11 cellular contexts compared by ENCODE assay signal in genomic region chr5:86175224-86175623, GRCh38.
DNase-seq lines count a peak whose midpoint lies in the region; ATAC-seq and TF ChIP-seq lines count a peak whose summit lies in the region.
"Had no signal": no experiment of that assay in that cellular context is flagged by ENCODE, and none has a peak within 500 bp of the region (broad histone marks: within the 10 kb centered on the region; RNA-seq: fewer than 3 reads in every experiment).

No MANE protein-coding gene starts in this region.

- DNase-seq in activated T-cell treated with anti-CD3 and anti-CD28 coated beads, Interleukin-2, amount 50 U/mL, for 72 hours, result peak; percentile 3 to 4
- no peak for DNase-seq in activated T-cell treated with anti-CD3 and anti-CD28 coated beads, Interleukin-2, amount 50 U/mL, for 24 hours
- DNase-seq in stimulated activated naive B cell treated with anti-CD40 and anti-IgM and Interleukin-4, amounts not matched to agents 10 μg/mL and 1 μg/mL and 100 μg/mL, for 72 hours, result no peak
- DNase-seq in Karpas-422, result no peak
- DNase-seq in lower leg skin (ENCODE audit: low spot score in 2 of 2), result no peak
- DNase-seq in GM03348 (ENCODE audit: low spot score), result no peak
- DNase-seq: cerebellar nuclear complex, foreskin melanocyte, midbrain had no signal

- TF ChIP-seq CTCF in lower leg skin (IDR thresholded peaks at IDR 0.05), result no peak

- H3K4me3 ChIP-seq in Karpas-422 (ENCODE audit: low read length), result no peak overlapping the region
- H3K4me3 ChIP-seq in lower leg skin (ENCODE audit: low read depth, poor library complexity, severe bottlenecking), result no peak overlapping the region

- no peaks in the 10 kb centered on the region for H4K20me1 ChIP-seq in Karpas-422 (ENCODE audit: insufficient read depth, low read depth, low read length)

- H3K9me3 ChIP-seq in Karpas-422 (ENCODE audit: low read length), result peaks cover 31% of the 10 kb centered on the region

- H3K27ac ChIP-seq in Karpas-422 (ENCODE audit: low read length), result no peak overlapping the region

- peaks cover 0 to 1% of the 10 kb centered on the region in 2 donors for H3K9me3 Mint-ChIP-seq in activated T-cell treated with anti-CD3 and anti-CD28 coated beads, Interleukin-2, amount 50 U/mL, for 72 hours
- no peaks in the 10 kb centered on the region for H3K9me3 Mint-ChIP-seq in activated T-cell treated with anti-CD3 and anti-CD28 coated beads, Interleukin-2, amount 50 U/mL, for 24 hours
- H3K9me3 Mint-ChIP-seq in stimulated activated naive B cell treated with anti-CD40 and anti-IgM and Interleukin-4, amounts not matched to agents 10 μg/mL and 1 μg/mL and 100 μg/mL, for 72 hours, result no peaks in the 10 kb centered on the region

- H3K4me1 ChIP-seq in Karpas-422 (ENCODE audit: low read length), result no peaks in the 10 kb centered on the region

- H3K9ac ChIP-seq in Karpas-422 (ENCODE audit: low read length), result no peak overlapping the region

- H3K9me2 ChIP-seq in Karpas-422 (replicated peaks; ENCODE audit: insufficient read depth, low read length), result no peaks in the 10 kb centered on the region

- no peaks in the 10 kb centered on the region for H3K36me3 ChIP-seq in Karpas-422 (ENCODE audit: insufficient read depth, low read length)

- H3K27ac Mint-ChIP-seq in activated T-cell treated with anti-CD3 and anti-CD28 coated beads, Interleukin-2, amount 50 U/mL, for 72 hours, result no peak overlapping the region
- H3K27ac Mint-ChIP-seq in activated T-cell treated with anti-CD3 and anti-CD28 coated beads, Interleukin-2, amount 50 U/mL, for 24 hours, result no peak overlapping the region
- no peak overlapping the region for H3K27ac Mint-ChIP-seq in stimulated activated naive B cell treated with anti-CD40 and anti-IgM and Interleukin-4, amounts not matched to agents 10 μg/mL and 1 μg/mL and 100 μg/mL, for 72 hours

- H3K36me3 Mint-ChIP-seq in activated T-cell treated with anti-CD3 and anti-CD28 coated beads, Interleukin-2, amount 50 U/mL, for 72 hours (ENCODE audit: insufficient read depth in 2 of 2), result no peaks in the 10 kb centered on the region
- no peaks in the 10 kb centered on the region for H3K36me3 Mint-ChIP-seq in activated T-cell treated with anti-CD3 and anti-CD28 coated beads, Interleukin-2, amount 50 U/mL, for 24 hours (ENCODE audit: low read depth)
- H3K36me3 Mint-ChIP-seq in stimulated activated naive B cell treated with anti-CD40 and anti-IgM and Interleukin-4, amounts not matched to agents 10 μg/mL and 1 μg/mL and 100 μg/mL, for 72 hours, result no peaks in the 10 kb centered on the region

- intact Hi-C loops in lower leg skin (cut with DNase I; ENCODE audit: low total_unique reads), result no loop called here

- ATAC-seq in activated T-cell treated with anti-CD3 and anti-CD28 coated beads, Interleukin-2, amount 50 U/mL, for 72 hours (replicated peaks in 1 of 2), result peak; percentile 81 to 83
- ATAC-seq in HG02763 (IDR thresholded peaks at IDR 0.05; ENCODE audit: unreplicated experiment) (peak; percentile 74), HG03521 (IDR thresholded peaks at IDR 0.05; ENCODE audit: unreplicated experiment) (peak; percentile 88)
- ATAC-seq in stimulated activated naive B cell treated with anti-CD40 and anti-IgM and Interleukin-4, amounts not matched to agents 10 μg/mL and 1 μg/mL and 100 μg/mL, for 72 hours (replicated peaks), result peak; percentile 33 to 71

- no peak overlapping the region for H3K4me2 ChIP-seq in Karpas-422 (ENCODE audit: low read depth, low read length, poor library complexity, severe bottlenecking)

- no peak overlapping the region for H2AFZ ChIP-seq in Karpas-422 (ENCODE audit: low read length)

- no peaks in the 10 kb centered on the region for H3K79me2 ChIP-seq in Karpas-422 (ENCODE audit: low read length)

- no peaks in the 10 kb centered on the region for H3K4me1 Mint-ChIP-seq in activated T-cell treated with anti-CD3 and anti-CD28 coated beads, Interleukin-2, amount 50 U/mL, for 72 hours (ENCODE audit: low read depth)
- H3K4me1 Mint-ChIP-seq in activated T-cell treated with anti-CD3 and anti-CD28 coated beads, Interleukin-2, amount 50 U/mL, for 24 hours (ENCODE audit: low read depth), result no peaks in the 10 kb centered on the region
- H3K4me1 Mint-ChIP-seq in stimulated activated naive B cell treated with anti-CD40 and anti-IgM and Interleukin-4, amounts not matched to agents 10 μg/mL and 1 μg/mL and 100 μg/mL, for 72 hours, result no peaks in the 10 kb centered on the region

- H3K4me3 Mint-ChIP-seq in activated T-cell treated with anti-CD3 and anti-CD28 coated beads, Interleukin-2, amount 50 U/mL, for 72 hours, result no peak overlapping the region
- no peak overlapping the region for H3K4me3 Mint-ChIP-seq in activated T-cell treated with anti-CD3 and anti-CD28 coated beads, Interleukin-2, amount 50 U/mL, for 24 hours
- no peak overlapping the region for H3K4me3 Mint-ChIP-seq in stimulated activated naive B cell treated with anti-CD40 and anti-IgM and Interleukin-4, amounts not matched to agents 10 μg/mL and 1 μg/mL and 100 μg/mL, for 72 hours

- no peaks in the 10 kb centered on the region for H3K27me3 Mint-ChIP-seq in activated T-cell treated with anti-CD3 and anti-CD28 coated beads, Interleukin-2, amount 50 U/mL, for 72 hours (ENCODE audit: low read depth)
- H3K27me3 Mint-ChIP-seq in activated T-cell treated with anti-CD3 and anti-CD28 coated beads, Interleukin-2, amount 50 U/mL, for 24 hours, result no peaks in the 10 kb centered on the region
- H3K27me3 Mint-ChIP-seq in stimulated activated naive B cell treated with anti-CD40 and anti-IgM and Interleukin-4, amounts not matched to agents 10 μg/mL and 1 μg/mL and 100 μg/mL, for 72 hours, result no peaks in the 10 kb centered on the region

- WGBS in lower leg skin, 2 donors, result 34 to 42% methylated on average over 1 of the region's 1 CpG

- no peak for TF ChIP-seq POLR2A in lower leg skin (IDR thresholded peaks at IDR 0.05)

- no peaks in the 10 kb centered on the region for H3K27me3 ChIP-seq in Karpas-422 (ENCODE audit: low read length)

Comparison
In these comparisons a context has a peak if more than half of its experiments do, and no peak if none do; other contexts are left out.
1. DNase-seq: peak in activated T-cell treated with anti-CD3 and anti-CD28 coated beads, Interleukin-2, amount 50 U/mL, for 72 hours (2 of 2); none in activated T-cell treated with anti-CD3 and anti-CD28 coated beads, Interleukin-2, amount 50 U/mL, for 24 hours (single experiment), stimulated activated naive B cell treated with anti-CD40 and anti-IgM and Interleukin-4, amounts not matched to agents 10 μg/mL and 1 μg/mL and 100 μg/mL, for 72 hours (single experiment), Karpas-422 (single experiment), lower leg skin (0 of 2) and GM03348 (single experiment).
2. Peak in every context shown above with its lines, with median percentiles within 50 percentile points of each other: ATAC-seq.